ENCODE assay signal across 17 cellular contexts in the genomic region with DNA sequence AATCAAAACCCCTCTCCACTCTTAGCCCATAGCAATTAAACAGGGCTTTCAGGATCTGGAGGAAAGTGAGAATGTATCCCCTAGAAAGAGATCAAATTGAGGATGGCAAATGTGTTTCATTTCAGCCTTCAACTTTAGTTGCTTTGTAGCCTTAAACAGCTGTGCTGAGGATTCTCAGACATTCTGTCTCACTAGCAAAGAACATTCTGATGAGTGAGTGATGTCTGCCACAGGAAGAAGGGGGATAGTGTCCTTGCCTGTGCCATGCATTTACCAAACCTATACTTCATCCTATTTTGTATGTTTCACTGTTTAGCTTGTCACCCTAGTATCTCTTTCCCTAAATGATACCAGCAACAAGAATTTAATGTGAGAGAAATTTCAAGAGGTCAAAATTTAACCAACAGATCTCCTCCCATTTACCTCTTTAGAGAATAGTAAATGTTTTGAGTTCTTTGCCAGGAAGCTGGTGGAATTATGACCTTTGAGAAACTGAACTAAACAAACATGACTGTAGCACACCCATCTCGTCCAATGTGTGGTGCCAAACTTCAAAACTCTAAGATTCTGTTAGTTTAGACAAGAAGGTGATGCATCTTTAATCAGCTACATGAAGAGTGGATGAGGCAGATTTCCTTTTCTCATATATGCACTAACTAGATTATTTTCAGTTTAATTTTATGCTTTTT.
DNase-seq lines count a peak whose midpoint lies in the region; ATAC-seq, FAIRE-seq and TF ChIP-seq lines count a peak whose summit lies in the region.
"Had no signal": no experiment of that assay in that cellular context is flagged by ENCODE, and none has a peak within 500 bp of the region (broad histone marks: within the 10 kb centered on the region; RNA-seq: fewer than 3 reads in every experiment).

No MANE protein-coding gene starts in this region.

- H3K36me3 Mint-ChIP-seq in astrocyte (ENCODE audit: low read depth, unreplicated experiment): peaks cover 5% of the 10 kb centered on the region
- H3K36me3 Mint-ChIP-seq: CD8-positive, alpha-beta T cell had no signal

- 0% methylated on average over 1 of the region's 1 CpG for WGBS in A549 (ENCODE audit: missing lambda C conversion rate)
- 0% methylated on average over 1 of the region's 1 CpG for WGBS in HepG2 (ENCODE audit: low lambda C conversion rate)

- CTCF ChIA-PET in A549 (lab: Yijun Ruan, JAX) (interaction anchor here (1.0 to 1.1 kb wide), 2 partner anchors 12 kb away, joined by 3 to 4 read pairs; no protein-coding TSS in a partner anchor), HepG2 (lab: Yijun Ruan, JAX; ENCODE audit: low intra/inter-chr PET ratio, low total read pairs) (no interaction called here)

- TF ChIP-seq POLR2A in A549 (IDR thresholded peaks at IDR 0.05; ENCODE audit: low read length) (no peak), HepG2 (IDR thresholded peaks at IDR 0.05; ENCODE audit: insufficient read depth in 1 of 2, low read depth in 2 of 2, low read length in 2 of 2) (no peak)

- FAIRE-seq in A549 (lab: Jason Lieb, UNC): peak; percentile 36
- peak; percentile 74 for FAIRE-seq in astrocyte (lab: Jason Lieb, UNC)
- no peak for FAIRE-seq in HepG2 (lab: Jason Lieb, UNC)

- H2AFZ ChIP-seq in astrocyte (ENCODE audit: low read depth, low read length) (no peak overlapping the region), HepG2 (ENCODE audit: low read length) (no peak overlapping the region), neural cell (ENCODE audit: low read depth, low read length) (no peak overlapping the region)
- H2AFZ ChIP-seq: PC-9 had no signal

- TF ChIP-seq RAD21 in A549 (conservative IDR thresholded peaks at IDR 0.05 in 1 of 2, IDR thresholded peaks at IDR 0.05 in 1 of 2): no peak
- TF ChIP-seq RAD21 in HepG2 (CRISPR knock-in tag; IDR thresholded peaks at IDR 0.05): no peak
- no peak for TF ChIP-seq RAD21 in neural cell (conservative IDR thresholded peaks at IDR 0.05)

- POLR2A ChIA-PET in A549 (lab: Yijun Ruan, JAX): no interaction called here
- POLR2A ChIA-PET in HepG2 (lab: Yijun Ruan, JAX): no interaction called here

- H3K27me3 Mint-ChIP-seq in astrocyte (ENCODE audit: low read depth, unreplicated experiment): no peaks in the 10 kb centered on the region

- no peak overlapping the region for H3K4me3 ChIP-seq in A549
- no peak overlapping the region for H3K4me3 ChIP-seq in astrocyte (ENCODE audit: insufficient read depth, low read depth, low read length)
- no peak overlapping the region for H3K4me3 ChIP-seq in HepG2 (replicated peaks in 1 of 3; ENCODE audit: insufficient read depth in 1 of 3, low read depth in 2 of 3, low read length in 3 of 3)
- H3K4me3 ChIP-seq in neural cell (ENCODE audit: low read length): no peak overlapping the region
- H3K4me3 ChIP-seq: BLaER1, PC-9, SJSA1 had no signal

- intact Hi-C loops in HepG2 (cut with micrococcal nuclease; ENCODE audit: unreplicated experiment): no loop called here

- H4K20me1 ChIP-seq in astrocyte (ENCODE audit: insufficient read depth, low read length) (peaks cover 12% of the 10 kb centered on the region), HepG2 (ENCODE audit: insufficient read depth, low read length) (no peaks in the 10 kb centered on the region), neural cell (ENCODE audit: insufficient read depth) (no peaks in the 10 kb centered on the region)
- H4K20me1 ChIP-seq: BLaER1 had no signal

- H3K9me3 Mint-ChIP-seq in astrocyte (ENCODE audit: unreplicated experiment): no peaks in the 10 kb centered on the region
- H3K9me3 Mint-ChIP-seq: CD8-positive, alpha-beta T cell had no signal

- TF ChIP-seq CTCF in A549 (IDR thresholded peaks at IDR 0.05) (no peak), astrocyte (IDR thresholded peaks at IDR 0.05; ENCODE audit: insufficient read depth, low read depth, low read length) (no peak), HepG2 (CRISPR knock-in tag; IDR thresholded peaks at IDR 0.05) (no peak), neural cell (IDR thresholded peaks at IDR 0.05; ENCODE audit: poor library complexity, severe bottlenecking) (no peak)

- H3K9me2 ChIP-seq in neural cell (ENCODE audit: insufficient read depth, low read length): no peaks in the 10 kb centered on the region

- H3K36me3 ChIP-seq in astrocyte (ENCODE audit: insufficient read depth, low read length) (no peaks in the 10 kb centered on the region), HepG2 (replicated peaks in 1 of 2; ENCODE audit: control insufficient read depth in 1 of 2, insufficient read depth in 2 of 2, low read length in 2 of 2) (no peaks in the 10 kb centered on the region), neural cell (ENCODE audit: insufficient read depth, low read length) (no peaks in the 10 kb centered on the region)
- H3K36me3 ChIP-seq: BLaER1, SJSA1 had no signal

- peak overlapping the region; percentile 73 for H3K4me2 ChIP-seq in A549
- no peak overlapping the region for H3K4me2 ChIP-seq in astrocyte (ENCODE audit: low read length)
- no peak overlapping the region for H3K4me2 ChIP-seq in HepG2 (ENCODE audit: low read depth, low read length)
- H3K4me2 ChIP-seq in neural cell (ENCODE audit: low read length): no peak overlapping the region
- H3K4me2 ChIP-seq: BLaER1, PC-9 had no signal

- peak overlapping the region; percentile 73 for H3K27ac Mint-ChIP-seq in astrocyte (ENCODE audit: unreplicated experiment)
- H3K27ac Mint-ChIP-seq: CD8-positive, alpha-beta T cell had no signal

- ATAC-seq in A549 (peak in 1 of 2 experiments; percentile 74; a peak in 3 of 6 replicates), HepG2 (peak; percentile 37; the same call in 1 of the 3 replicates), HG03457 (IDR thresholded peaks at IDR 0.05; ENCODE audit: unreplicated experiment) (no peak)
- ATAC-seq: CD8-positive, alpha-beta T cell had no signal

- H3K79me2 ChIP-seq in astrocyte (ENCODE audit: insufficient read depth, low read length) (peaks cover 81% of the 10 kb centered on the region), HepG2 (ENCODE audit: insufficient read depth, low read length) (no peaks in the 10 kb centered on the region), neural cell (replicated peaks; ENCODE audit: insufficient read depth, low read length) (no peaks in the 10 kb centered on the region)

- H3K4me1 Mint-ChIP-seq in astrocyte (ENCODE audit: low read depth, unreplicated experiment): peaks cover 71% of the 10 kb centered on the region

- no TSS peak for BruUV-seq in HepG2 (replicated peaks; lab: Mats Ljungman, UMichigan)

- in situ Hi-C loops in HepG2 (cut with HindIII; ENCODE audit: extremely low pct_ligation_motif_present, low pct_unique_long_range_greater_than_20kb): no loop called here

- H3K27ac ChIP-seq in A549 (peak overlapping the region; percentile 67 to 87), astrocyte (ENCODE audit: low read depth, low read length) (no peak overlapping the region), HepG2 (ENCODE audit: extremely low read length, insufficient read depth, low read length) (no peak overlapping the region), neural cell (ENCODE audit: low read length) (peak overlapping the region; percentile 3)
- H3K27ac ChIP-seq: BLaER1, PC-9, SJSA1 had no signal

- peaks cover 3% of the 10 kb centered on the region for H3K27me3 ChIP-seq in astrocyte (ENCODE audit: insufficient read depth, low read length)
- no peaks in the 10 kb centered on the region; a peak in 1 of 5 replicates for H3K27me3 ChIP-seq in HepG2 (ENCODE audit: control insufficient read depth in 1 of 2, insufficient read depth in 2 of 2, low read length in 2 of 2)
- no peaks in the 10 kb centered on the region for H3K27me3 ChIP-seq in neural cell (ENCODE audit: insufficient read depth, low read depth, low read length)
- H3K27me3 ChIP-seq: BLaER1, SJSA1 had no signal

- H3K4me3 Mint-ChIP-seq in astrocyte (ENCODE audit: unreplicated experiment): peak overlapping the region; percentile 28
- H3K4me3 Mint-ChIP-seq: CD8-positive, alpha-beta T cell had no signal

- H3K4me1 ChIP-seq in A549 (peaks cover 86% of the 10 kb centered on the region), astrocyte (ENCODE audit: insufficient read depth, low read length) (peaks cover 15% of the 10 kb centered on the region), HepG2 (ENCODE audit: insufficient read depth, low read length) (peaks cover 16% of the 10 kb centered on the region)

- H3K9ac ChIP-seq in astrocyte (ENCODE audit: low read length): no peak overlapping the region
- H3K9ac ChIP-seq in HepG2 (ENCODE audit: insufficient read depth, low read depth, low read length): no peak overlapping the region
- H3K9ac ChIP-seq in neural cell (ENCODE audit: low read length): no peak overlapping the region
- H3K9ac ChIP-seq: BLaER1 had no signal

- H3K9me3 ChIP-seq in A549 (no peaks in the 10 kb centered on the region), astrocyte (ENCODE audit: insufficient read depth, low read depth, low read length) (no peaks in the 10 kb centered on the region), HepG2 (ENCODE audit: low read length) (no peaks in the 10 kb centered on the region), neural cell (ENCODE audit: low read length) (no peaks in the 10 kb centered on the region)
- H3K9me3 ChIP-seq: BLaER1, SJSA1 had no signal

- peak in 1 of 2 experiments; percentile 26 for DNase-seq in A549 (ENCODE audit: low read depth in 1 of 2, low spot score in 1 of 2)
- DNase-seq in astrocyte (ENCODE audit: low read depth): no peak
- DNase-seq in HepG2 (ENCODE audit: low spot score): no peak
- no peak for DNase-seq in SKM-1 treated with dmso at 0.1 percent for 144 hours (lab: John Stamatoyannopoulos, UW; ENCODE audit: unreplicated experiment)
- DNase-seq in SHP77 (lab: John Stamatoyannopoulos, UW): no peak
- no peak for DNase-seq in NCI-H2227 (lab: John Stamatoyannopoulos, UW; ENCODE audit: unreplicated experiment)
- DNase-seq: CD8-positive, alpha-beta T cell; Karpas-422; NCI-H1105; NCI-H187 treated with DMSO at 0.1 percent for 48 hours; NCI-H2171; NCI-H774; PC-9 had no signal

- TF ChIP-seq EP300 in A549 (IDR thresholded peaks at IDR 0.05) (no peak), HepG2 (IDR thresholded peaks at IDR 0.05; ENCODE audit: low read depth in 2 of 2, low read length in 2 of 2) (no peak), HepG2 (CRISPR knock-in tag; IDR thresholded peaks at IDR 0.05; ENCODE audit: borderline replicate concordance) (no peak), neural cell (conservative IDR thresholded peaks at IDR 0.05; ENCODE audit: poor library complexity, severe bottlenecking) (peak; percentile 27)

- H3F3A ChIP-seq in neural cell (ENCODE audit: insufficient read depth, low read length, poor library complexity, severe bottlenecking): no peaks in the 10 kb centered on the region

TF ChIP-seq in A549, 52 proteins besides CTCF, POLR2A, EP300 and RAD21 (continues in another document):
- TF ChIP-seq ZFP36 (IDR thresholded peaks at IDR 0.05; ENCODE audit: borderline replicate concordance, partially characterized antibody): no peak

TF ChIP-seq in HepG2, 621 proteins besides CTCF, POLR2A, EP300 and RAD21 (continues in another document):
- TF ChIP-seq ZNF567 (CRISPR knock-in tag; IDR thresholded peaks at IDR 0.05; ENCODE audit: borderline replicate concordance): no peak
- TF ChIP-seq KLF12 (CRISPR knock-in tag; IDR thresholded peaks at IDR 0.05; ENCODE audit: borderline replicate concordance): no peak

TF ChIP-seq in neural cell, 6 proteins besides CTCF, POLR2A, EP300 and RAD21 (continues in another document):
- no peak for TF ChIP-seq EZH2 (IDR thresholded peaks at IDR 0.05; ENCODE audit: borderline replicate concordance, insufficient read depth, low read length, poor library complexity, severe bottlenecking)
- TF ChIP-seq SMC3 (conservative IDR thresholded peaks at IDR 0.05; ENCODE audit: poor library complexity): no peak
- no peak for TF ChIP-seq POLR2AphosphoS5 (IDR thresholded peaks at IDR 0.05)

Comparison
In these comparisons a context has a peak if more than half of its experiments do, and no peak if none do; other contexts are left out.
1. H3K27ac ChIP-seq: peak in A549 (2 of 2) and neural cell (single experiment); none in astrocyte (single experiment) and HepG2 (single experiment).